ENCODE assay signal across 18 cellular contexts in the genomic region with DNA sequence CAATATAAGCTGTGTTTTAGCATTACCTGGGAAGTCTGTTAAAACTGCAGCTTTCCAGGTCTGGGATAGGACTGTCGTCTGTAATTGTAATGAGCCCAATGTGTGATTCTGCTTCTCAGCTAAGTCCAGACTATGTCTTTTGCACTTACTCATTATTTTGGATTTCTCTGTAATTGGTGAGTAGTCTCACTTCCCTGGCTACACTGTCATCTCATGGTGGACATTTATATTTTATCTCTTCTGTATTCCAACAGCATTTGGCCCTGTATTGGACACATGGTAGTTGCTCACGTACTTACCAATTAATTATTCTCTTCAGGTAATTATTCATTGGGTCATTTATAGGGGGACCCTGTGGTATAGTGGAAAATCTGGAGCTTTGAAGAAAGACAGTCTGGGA. TPM values are rescaled to one million over a fixed set of nuclear protein-coding genes. Genes with fewer than 3 reads are reported as not detected.
A peak's percentile ranks its signal among the peaks of the same experiment; 100 is the strongest.
DNase-seq lines count a peak whose midpoint lies in the region; ATAC-seq, FAIRE-seq and TF ChIP-seq lines count a peak whose summit lies in the region.
"Had no signal": no experiment of that assay in that cellular context is flagged by ENCODE, and none has a peak within 500 bp of the region (broad histone marks: within the 10 kb centered on the region; RNA-seq: fewer than 3 reads in every experiment).

No MANE protein-coding gene starts in this region.

- H2AFZ ChIP-seq in GM12878 (ENCODE audit: control insufficient read depth, low read depth, low read length): no peak overlapping the region

- H3K27me3 ChIP-seq in BJ (ENCODE audit: control insufficient read depth, insufficient read depth, low read length) (no peaks in the 10 kb centered on the region), GM12878 (replicated peaks in 1 of 2; ENCODE audit: control insufficient read depth in 2 of 2, insufficient read depth in 2 of 2, low read length in 1 of 2) (no peaks in the 10 kb centered on the region; a peak in 1 of 4 replicates)
- H3K27me3 ChIP-seq: esophagus squamous epithelium, SJCRH30 had no signal

- H4K20me1 ChIP-seq in GM12878 (ENCODE audit: control insufficient read depth, insufficient read depth): no peaks in the 10 kb centered on the region

- H3K4me2 ChIP-seq in GM12878 (ENCODE audit: control insufficient read depth, insufficient read depth): no peak overlapping the region

- POLR2A ChIA-PET in BJ (lab: Charles Lee): no interaction called here
- POLR2A ChIA-PET in GM12878 (lab: Charles Lee): no interaction called here

- intact Hi-C loops in GM12878 (cut with micrococcal nuclease; ENCODE audit: unreplicated experiment): loop anchor here (1.0 kb wide), 1 partner anchor 127 kb away; no protein-coding TSS in a partner anchor
- intact Hi-C loops in mucosa of descending colon (cut with DNase I, micrococcal nuclease): loop anchor here in 1 of 2 donors (10.0 kb wide), 1 partner anchor 123 kb away; no protein-coding TSS in a partner anchor

- RAD21 ChIA-PET in GM12878 (lab: Charles Lee; ENCODE audit: unreplicated experiment): interaction anchor here (0.8 kb wide), 1 partner anchor 127 kb away, joined by 3 read pairs; no protein-coding TSS in a partner anchor

- TF ChIP-seq CTCF in BJ (IDR thresholded peaks at IDR 0.05; ENCODE audit: insufficient read depth, low read depth, low read length) (peak; percentile 18; the same call in 1 of the 2 replicates), LNCaP clone FGC (IDR thresholded peaks at IDR 0.05; ENCODE audit: control insufficient read depth, extremely low read depth, insufficient read depth) (peak; percentile 50), GM12878 (IDR thresholded peaks at IDR 0.05 in 2 of 3, conservative IDR thresholded peaks at IDR 0.05 in 1 of 3; ENCODE audit: control insufficient read depth in 2 of 3, extremely low read depth in 1 of 3, insufficient read depth in 1 of 3, low read depth in 3 of 3, low read length in 3 of 3) (no peak; a peak in 1 of 6 replicates), mucosa of descending colon (IDR thresholded peaks at IDR 0.05) (no peak)

- TF ChIP-seq RAD21 in GM12878 (IDR thresholded peaks at IDR 0.05; ENCODE audit: insufficient read depth, low read depth, low read length): 0 out of 2 replicates have a peak, but pooled peaks have one; percentile 15

- no peak for DNase-seq in BJ (ENCODE audit: low read depth)
- no peak for DNase-seq in LNCaP clone FGC (ENCODE audit: low read depth)
- no peak for DNase-seq in GM12878 (ENCODE audit: low read depth, low spot score)
- DNase-seq in mucosa of descending colon: no peak
- no peak for DNase-seq in H54 (ENCODE audit: insufficient read length, low spot score)
- DNase-seq in SW 1271 (lab: John Stamatoyannopoulos, UW): no peak
- no peak for DNase-seq in NCI-H146 (lab: John Stamatoyannopoulos, UW)
- DNase-seq: activated CD8-positive, alpha-beta T cell treated with anti-CD3 and anti-CD28 coated beads for 36 hours; Calu3; esophagus squamous epithelium; hippocampal formation; naive B cell; stimulated activated CD4-positive, alpha-beta T cell treated with anti-CD3 and anti-CD28 coated beads, Interleukin-2, amount 100 ng/mL, for 24 hours had no signal

- H3K4me1 ChIP-seq in GM12878 (ENCODE audit: control insufficient read depth, insufficient read depth, low read length): no peaks in the 10 kb centered on the region
- no peaks in the 10 kb centered on the region for H3K4me1 ChIP-seq in mucosa of descending colon (ENCODE audit: low read depth)
- H3K4me1 ChIP-seq: esophagus squamous epithelium, SJCRH30 had no signal

- 0% methylated on average over 2 of the region's 2 CpGs for WGBS in GM12878 (ENCODE audit: insufficient coverage, insufficient replicate concordance, low lambda C conversion rate, missing lambda C conversion rate)

- FAIRE-seq in GM12878 (lab: Jason Lieb, UNC) (no peak), H54 (lab: Jason Lieb, UNC) (no peak)
- FAIRE-seq: TTC549 had no signal

- SMC1A ChIA-PET in GM12878 (lab: Charles Lee; ENCODE audit: uncharacterized antibody, unreplicated experiment): interaction anchor here (0.9 kb wide), 1 partner anchor 34 kb away, joined by 3 read pairs; no protein-coding TSS in a partner anchor

- no peak for TF ChIP-seq POLR2A in GM12878 (IDR thresholded peaks at IDR 0.05; ENCODE audit: low read depth, low read length)
- TF ChIP-seq POLR2A in H54 (IDR thresholded peaks at IDR 0.05; ENCODE audit: low read depth, low read length): no peak

- H3K27ac ChIP-seq in GM12878 (ENCODE audit: control insufficient read depth, insufficient read depth): no peak overlapping the region
- H3K27ac ChIP-seq: SJCRH30 had no signal

- no TSS peak for BruUV-seq in GM12878 (replicated peaks; lab: Mats Ljungman, UMichigan)

- in situ Hi-C loops in GM12878 (cut with MboI): no loop called here

- no peaks in the 10 kb centered on the region for H3K9me3 ChIP-seq in GM12878 (replicated peaks; ENCODE audit: control insufficient read depth, insufficient read depth, low read length)
- H3K9me3 ChIP-seq in mucosa of descending colon: no peaks in the 10 kb centered on the region
- H3K9me3 ChIP-seq: esophagus squamous epithelium, SJCRH30 had no signal

- TF ChIP-seq EP300 in GM12878 (IDR thresholded peaks at IDR 0.05; ENCODE audit: borderline replicate concordance in 1 of 2, control insufficient read depth in 1 of 2, low read depth in 2 of 2, low read length in 2 of 2): no peak

- H3K4me3 ChIP-seq in BJ (ENCODE audit: low read depth, low read length): no peak overlapping the region
- H3K4me3 ChIP-seq in LNCaP clone FGC (ENCODE audit: low read depth, low read length): no peak overlapping the region
- no peak overlapping the region for H3K4me3 ChIP-seq in GM12878
- H3K4me3 ChIP-seq in mucosa of descending colon: no peak overlapping the region
- H3K4me3 ChIP-seq: esophagus squamous epithelium, SJCRH30 had no signal

- H3K36me3 ChIP-seq in BJ (ENCODE audit: control insufficient read depth, insufficient read depth, low read length) (no peaks in the 10 kb centered on the region), GM12878 (ENCODE audit: control insufficient read depth in 2 of 2, insufficient read depth in 2 of 2, low read length in 1 of 2) (no peaks in the 10 kb centered on the region), mucosa of descending colon (ENCODE audit: low read depth) (no peaks in the 10 kb centered on the region)
- H3K36me3 ChIP-seq: esophagus squamous epithelium, SJCRH30 had no signal

- CTCF ChIA-PET in BJ (lab: Yijun Ruan, JAX) (interaction anchor here (0.7 to 2.0 kb wide), 7 partner anchors 10 to 148 kb away, joined by 3 to 12 read pairs (median 4); no protein-coding TSS in a partner anchor), GM12878 (lab: Yijun Ruan, JAX) (interaction anchor here (0.7 to 1.3 kb wide), 5 partner anchors 22 to 1100 kb away, joined by 3 to 4 read pairs (median 3); no protein-coding TSS in a partner anchor)

- ATAC-seq in GM12878: 0 out of 3 replicates have a peak, but pooled peaks have one; percentile 23
- peak; percentile 25 for ATAC-seq in mucosa of descending colon
- ATAC-seq in GM19324 (IDR thresholded peaks at IDR 0.05; ENCODE audit: low FRiP score, unreplicated experiment): no peak
- ATAC-seq: activated CD8-positive, alpha-beta T cell treated with anti-CD3 and anti-CD28 coated beads for 36 hours had no signal

- no peak overlapping the region for H3K9ac ChIP-seq in GM12878 (ENCODE audit: control insufficient read depth, insufficient read depth, low read length)

- no peaks in the 10 kb centered on the region for H3K79me2 ChIP-seq in GM12878 (ENCODE audit: control insufficient read depth, insufficient read depth, low read length)

TF ChIP-seq in GM12878, 131 proteins besides CTCF, POLR2A, EP300 and RAD21 (continues in another document):
- TF ChIP-seq RCOR1 (conservative IDR thresholded peaks at IDR 0.05; ENCODE audit: low read depth, low read length): no peak
- no peak for TF ChIP-seq ZNF24 (IDR thresholded peaks at IDR 0.05)
- no peak for TF ChIP-seq MTA3 (IDR thresholded peaks at IDR 0.05; ENCODE audit: borderline replicate concordance, low read length)
- TF ChIP-seq, protein P1, sequence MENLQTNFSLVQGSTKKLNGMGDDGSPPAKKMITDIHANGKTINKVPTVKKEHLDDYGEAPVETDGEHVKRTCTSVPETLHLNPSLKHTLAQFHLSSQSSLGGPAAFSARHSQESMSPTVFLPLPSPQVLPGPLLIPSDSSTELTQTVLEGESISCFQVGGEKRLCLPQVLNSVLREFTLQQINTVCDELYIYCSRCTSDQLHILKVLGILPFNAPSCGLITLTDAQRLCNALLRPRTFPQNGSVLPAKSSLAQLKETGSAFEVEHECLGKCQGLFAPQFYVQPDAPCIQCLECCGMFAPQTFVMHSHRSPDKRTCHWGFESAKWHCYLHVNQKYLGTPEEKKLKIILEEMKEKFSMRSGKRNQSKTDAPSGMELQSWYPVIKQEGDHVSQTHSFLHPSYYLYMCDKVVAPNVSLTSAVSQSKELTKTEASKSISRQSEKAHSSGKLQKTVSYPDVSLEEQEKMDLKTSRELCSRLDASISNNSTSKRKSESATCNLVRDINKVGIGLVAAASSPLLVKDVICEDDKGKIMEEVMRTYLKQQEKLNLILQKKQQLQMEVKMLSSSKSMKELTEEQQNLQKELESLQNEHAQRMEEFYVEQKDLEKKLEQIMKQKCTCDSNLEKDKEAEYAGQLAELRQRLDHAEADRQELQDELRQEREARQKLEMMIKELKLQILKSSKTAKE (IDR thresholded peaks at IDR 0.05; ENCODE audit: low read depth, poor library complexity, severe bottlenecking): no peak
- no peak for TF ChIP-seq POLR2AphosphoS5 (IDR thresholded peaks at IDR 0.05; ENCODE audit: low read length)
- no peak for TF ChIP-seq KLF5 (IDR thresholded peaks at IDR 0.05; ENCODE audit: partially characterized antibody)

RNA-seq across cellular contexts. Expression of a gene that starts 28.0 kb away (rescaled TPM):
- polyA plus RNA-seq in BJ (2011; rRNA removed) (not detected in 2 replicates), GM12878 (2011; rRNA removed) (0.03 TPM in 1 of 2 replicates, not detected in the other), GM12878 (2014; fragmentation: Illumina TruSeq; extraction: Trizol) (0.09 and 0.36 TPM in 2 replicates), GM12878 (2014; fragmentation: Nextera tagmentation; extraction: Ambion mirVana) (under 1 TPM in 1 of 2 experiments, not detected in 1; 0.02 TPM), GM12878 (2014; rRNA removed) (1.9 TPM in 1 of 2 replicates, not detected in the other), GM12878 (2016; fragmentation: Nextera tagmentation; extraction: Ambion mirVana) (not detected)
- not detected in 2 replicates for polyA minus RNA-seq in BJ (2011; rRNA and poly(A)+ RNA removed)
- total RNA-seq in GM12878 (2013; cell fraction: nucleolus; rRNA removed): not detected in 2 replicates
- total RNA-seq in GM12878 (2014; rRNA removed) (0.23 and 0.27 TPM in 2 replicates), GM12878 (2014; rRNA removed; fragmentation: Illumina TruSeq; extraction: Trizol) (0.13 and 0.23 TPM in 2 replicates), GM12878 (2021) (0.11 TPM in 1 of 2 replicates, not detected in the other), mucosa of descending colon (not detected)
- not detected for polyA plus RNA-seq in GM12878 (2011; ENCODE audit: low read depth)
- polyA plus RNA-seq in GM12878 (2011; cell fraction: cytosol; rRNA removed): not detected in 2 replicates
- polyA plus RNA-seq in GM12878 (2011; cell fraction: nucleus; rRNA removed): 0.07 and 0.61 TPM in 2 replicates
- polyA plus RNA-seq in GM12878 (2012): not detected in 2 replicates
- polyA minus RNA-seq in GM12878 (2011; rRNA and poly(A)+ RNA removed): not detected in 2 replicates
- not detected in 2 replicates for polyA minus RNA-seq in GM12878 (2011; cell fraction: cytosol; rRNA and poly(A)+ RNA removed)
- not detected in 2 replicates for polyA minus RNA-seq in GM12878 (2011; cell fraction: nucleus; rRNA and poly(A)+ RNA removed)
- total RNA-seq: activated CD8-positive, alpha-beta T cell treated with anti-CD3 and anti-CD28 coated beads for 36 hours; activated T-helper 1 cell treated with anti-CD3 and anti-CD28 coated beads, Interleukin-12 subunit alpha, Interleukin-12 subunit beta, Interleukin-2, Interleukin-4 antibody, amounts not matched to agents 30 ng/mL and 10 ng/mL and 1 ng/mL, durations not matched to agents 14 hours and 24 hours and 36 hours; Calu3; H4; SJCRH30 had no signal

Comparison
In these comparisons a context has a peak if more than half of its experiments do, and no peak if none do; other contexts are left out.
1. CTCF ChIP-seq: peak in BJ (single experiment) and LNCaP clone FGC (single experiment); none in GM12878 (0 of 3) and mucosa of descending colon (single experiment).